ENCODE assay signal across 10 cellular contexts in the genomic region with DNA sequence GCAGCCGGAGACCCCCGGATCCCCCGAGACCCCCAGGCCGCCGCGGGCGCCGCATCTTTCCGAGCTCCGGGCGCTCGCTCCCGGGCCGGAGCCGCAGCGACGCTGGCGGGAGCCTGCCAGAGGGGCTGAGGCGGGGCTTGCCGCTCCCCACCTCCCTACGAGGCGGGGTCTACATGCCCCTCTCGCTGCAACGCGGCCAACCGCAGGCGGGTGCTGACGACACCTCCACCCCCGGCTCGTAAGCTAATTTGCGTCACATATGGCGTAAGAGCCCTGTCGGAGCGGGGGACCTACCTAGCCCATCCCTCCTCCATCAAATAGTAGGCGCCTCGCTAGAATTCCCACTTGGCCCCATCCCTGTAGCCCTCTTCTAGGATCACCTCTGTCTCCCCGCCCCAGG. TPM values are rescaled to one million over a fixed set of nuclear protein-coding genes. Genes with fewer than 3 reads are reported as not detected.
A peak's percentile ranks its signal among the peaks of the same experiment; 100 is the strongest.
DNase-seq lines count a peak whose midpoint lies in the region; ATAC-seq and TF ChIP-seq lines count a peak whose summit lies in the region.
"Had no signal": no experiment of that assay in that cellular context is flagged by ENCODE, and none has a peak within 500 bp of the region (broad histone marks: within the 10 kb centered on the region; RNA-seq: fewer than 3 reads in every experiment).

A gene (minus strand): TSS at position 124 of the 400 bp plus-strand sequence. CDS start 69 bp downstream, at position 55.

- no peak within 1 kb of the TSS for H3K27ac ChIP-seq in CD8-positive, alpha-beta T cell (ENCODE audit: low read depth, low read length)

- H3K9me3 Mint-ChIP-seq in CD8-positive, alpha-beta T cell: no peaks in the 10 kb centered on the region
- no peaks in the 10 kb centered on the region for H3K9me3 Mint-ChIP-seq in activated T-helper 1 cell treated with anti-CD3 and anti-CD28 coated beads, Interleukin-12 subunit alpha, Interleukin-12 subunit beta, Interleukin-2, Interleukin-4 antibody, amounts not matched to agents 30 ng/mL and 10 ng/mL and 1 ng/mL, durations not matched to agents 14 hours and 24 hours and 36 hours
- H3K9me3 Mint-ChIP-seq: activated naive CD8-positive, alpha-beta T cell treated with anti-CD3 and anti-CD28 coated beads, Interleukin-2, amount 10 ng/mL, durations not matched to agents 7 days and 5 days had no signal

- peaks cover 11% of the 10 kb centered on the region for H3K27me3 ChIP-seq in CD8-positive, alpha-beta T cell (ENCODE audit: insufficient read depth, low read length)

- H3K4me3 ChIP-seq in CD8-positive, alpha-beta T cell (ENCODE audit: low read depth, low read length): no peak within 1 kb of the TSS

- TF ChIP-seq CTCF in CD8-positive, alpha-beta T cell (IDR thresholded peaks at IDR 0.05): no peak

- H3K36me3 ChIP-seq in CD8-positive, alpha-beta T cell (ENCODE audit: insufficient read depth, low read length): no peaks in the 10 kb centered on the region

- POLR2A ChIA-PET in CD8-positive, alpha-beta T cell (lab: Charles Lee): no interaction called here

- peaks cover 49% of the 10 kb centered on the region for H3K27me3 Mint-ChIP-seq in CD8-positive, alpha-beta T cell (ENCODE audit: low read depth)
- peaks cover 46% of the 10 kb centered on the region for H3K27me3 Mint-ChIP-seq in activated T-helper 1 cell treated with anti-CD3 and anti-CD28 coated beads, Interleukin-12 subunit alpha, Interleukin-12 subunit beta, Interleukin-2, Interleukin-4 antibody, amounts not matched to agents 30 ng/mL and 10 ng/mL and 1 ng/mL, durations not matched to agents 14 hours and 24 hours and 36 hours (ENCODE audit: insufficient read depth)

- peaks cover 2% of the 10 kb centered on the region for H3K4me1 Mint-ChIP-seq in CD8-positive, alpha-beta T cell (ENCODE audit: low read depth)
- H3K4me1 Mint-ChIP-seq in activated T-helper 1 cell treated with anti-CD3 and anti-CD28 coated beads, Interleukin-12 subunit alpha, Interleukin-12 subunit beta, Interleukin-2, Interleukin-4 antibody, amounts not matched to agents 30 ng/mL and 10 ng/mL and 1 ng/mL, durations not matched to agents 14 hours and 24 hours and 36 hours (ENCODE audit: low read depth): no peaks in the 10 kb centered on the region
- H3K4me1 Mint-ChIP-seq: activated naive CD8-positive, alpha-beta T cell treated with anti-CD3 and anti-CD28 coated beads, Interleukin-2, amount 10 ng/mL, durations not matched to agents 7 days and 5 days; memory B cell had no signal

- H3K4me3 Mint-ChIP-seq in CD8-positive, alpha-beta T cell: no peak within 1 kb of the TSS
- no peak within 1 kb of the TSS for H3K4me3 Mint-ChIP-seq in activated T-helper 1 cell treated with anti-CD3 and anti-CD28 coated beads, Interleukin-12 subunit alpha, Interleukin-12 subunit beta, Interleukin-2, Interleukin-4 antibody, amounts not matched to agents 30 ng/mL and 10 ng/mL and 1 ng/mL, durations not matched to agents 14 hours and 24 hours and 36 hours
- H3K4me3 Mint-ChIP-seq: activated naive CD8-positive, alpha-beta T cell treated with anti-CD3 and anti-CD28 coated beads, Interleukin-2, amount 10 ng/mL, durations not matched to agents 7 days and 5 days; memory B cell had no signal

- H3K36me3 Mint-ChIP-seq in CD8-positive, alpha-beta T cell: no peaks in the 10 kb centered on the region
- H3K36me3 Mint-ChIP-seq in activated T-helper 1 cell treated with anti-CD3 and anti-CD28 coated beads, Interleukin-12 subunit alpha, Interleukin-12 subunit beta, Interleukin-2, Interleukin-4 antibody, amounts not matched to agents 30 ng/mL and 10 ng/mL and 1 ng/mL, durations not matched to agents 14 hours and 24 hours and 36 hours (ENCODE audit: low read depth): no peaks in the 10 kb centered on the region
- H3K36me3 Mint-ChIP-seq: activated naive CD8-positive, alpha-beta T cell treated with anti-CD3 and anti-CD28 coated beads, Interleukin-2, amount 10 ng/mL, durations not matched to agents 7 days and 5 days; memory B cell had no signal

- H3K4me1 ChIP-seq in CD8-positive, alpha-beta T cell (ENCODE audit: insufficient read depth, low read length): peaks cover 6% of the 10 kb centered on the region

- peak in 1 of 7 experiments; percentile 54 for DNase-seq in CD8-positive, alpha-beta T cell
- DNase-seq in NCI-H128 (lab: John Stamatoyannopoulos, UW; ENCODE audit: unreplicated experiment) (peak; percentile 52), islet precursor cell (peak; percentile 82), HUDEP-2 (lab: John Stamatoyannopoulos, UW; ENCODE audit: unreplicated experiment in 76 of 76) (no peak), HuH-7 (ENCODE audit: low spot score) (no peak)
- no peak for DNase-seq in activated T-helper 1 cell treated with anti-CD3 and anti-CD28 coated beads, Interleukin-12 subunit alpha, Interleukin-12 subunit beta, Interleukin-2, Interleukin-4 antibody, amounts not matched to agents 30 ng/mL and 10 ng/mL and 1 ng/mL, durations not matched to agents 14 hours and 24 hours and 36 hours (ENCODE audit: low spot score)
- DNase-seq: activated naive CD8-positive, alpha-beta T cell treated with anti-CD3 and anti-CD28 coated beads, Interleukin-2, amount 10 ng/mL, durations not matched to agents 7 days and 5 days had no signal

- intact Hi-C loops in CD8-positive, alpha-beta T cell (cut with DNase I, micrococcal nuclease): loop anchor here in 1 of 2 experiments (5.0 kb wide), 3 partner anchors 42 to 347 kb away; no protein-coding TSS in a partner anchor
- intact Hi-C loops in activated T-helper 1 cell treated with anti-CD3 and anti-CD28 coated beads, Interleukin-12 subunit alpha, Interleukin-12 subunit beta, Interleukin-2, Interleukin-4 antibody, amounts not matched to agents 30 ng/mL and 10 ng/mL and 1 ng/mL, durations not matched to agents 14 hours and 24 hours and 36 hours (cut with micrococcal nuclease): loop anchor here (2.0 to 10.0 kb wide), 3 partner anchors 22 to 324 kb away; a partner anchor contains a TSS

- peak; percentile 65 for ATAC-seq in CD8-positive, alpha-beta T cell
- no peak for ATAC-seq in GM18502 (IDR thresholded peaks at IDR 0.05; ENCODE audit: poor library complexity, unreplicated experiment)
- ATAC-seq in GM18519 (IDR thresholded peaks at IDR 0.05; ENCODE audit: low FRiP score, unreplicated experiment): no peak

- no peak within 1 kb of the TSS for H3K27ac Mint-ChIP-seq in CD8-positive, alpha-beta T cell
- peak within 1 kb of the TSS; percentile 50 for H3K27ac Mint-ChIP-seq in activated T-helper 1 cell treated with anti-CD3 and anti-CD28 coated beads, Interleukin-12 subunit alpha, Interleukin-12 subunit beta, Interleukin-2, Interleukin-4 antibody, amounts not matched to agents 30 ng/mL and 10 ng/mL and 1 ng/mL, durations not matched to agents 14 hours and 24 hours and 36 hours
- H3K27ac Mint-ChIP-seq: activated naive CD8-positive, alpha-beta T cell treated with anti-CD3 and anti-CD28 coated beads, Interleukin-2, amount 10 ng/mL, durations not matched to agents 7 days and 5 days; memory B cell had no signal

- CTCF ChIA-PET in CD8-positive, alpha-beta T cell (lab: Charles Lee): interaction anchor here (0.6 to 1.1 kb wide), 3 partner anchors 11 to 43 kb away, joined by 3 read pairs; no protein-coding TSS in a partner anchor

- no peaks in the 10 kb centered on the region for H3K9me3 ChIP-seq in CD8-positive, alpha-beta T cell (ENCODE audit: low read length)

RNA-seq across cellular contexts. Expression of the gene that starts here (rescaled TPM):
- total RNA-seq in CD8-positive, alpha-beta T cell: under 1 TPM; 0.39 to 0.46 TPM
- 0.23 TPM in 1 of 2 replicates, not detected in the other for total RNA-seq in activated T-helper 1 cell treated with anti-CD3 and anti-CD28 coated beads, Interleukin-12 subunit alpha, Interleukin-12 subunit beta, Interleukin-2, Interleukin-4 antibody, amounts not matched to agents 30 ng/mL and 10 ng/mL and 1 ng/mL, durations not matched to agents 14 hours and 24 hours and 36 hours
- total RNA-seq: activated naive CD8-positive, alpha-beta T cell treated with anti-CD3 and anti-CD28 coated beads, Interleukin-2, amount 10 ng/mL, durations not matched to agents 7 days and 5 days had no signal

Comparison
In these comparisons a context has a peak if more than half of its experiments do, and no peak if none do; other contexts are left out.
1. Peak in ATAC-seq in CD8-positive, alpha-beta T cell; RNA of the gene not detected or under 1 TPM.
2. DNase-seq: peak in NCI-H128 (single experiment) and islet precursor cell (single experiment); none in activated T-helper 1 cell treated with anti-CD3 and anti-CD28 coated beads, Interleukin-12 subunit alpha, Interleukin-12 subunit beta, Interleukin-2, Interleukin-4 antibody, amounts not matched to agents 30 ng/mL and 10 ng/mL and 1 ng/mL, durations not matched to agents 14 hours and 24 hours and 36 hours (single experiment), HUDEP-2 (0 of 76) and HuH-7 (single experiment).